In genomic region chr18:59696311-59697235, GRCh38 we compare ENCODE assay signal across 8 cellular contexts. TPM values are rescaled to one million over a fixed set of nuclear protein-coding genes. Genes with fewer than 3 reads are reported as not detected.
DNase-seq lines count a peak whose midpoint lies in the region; ATAC-seq and TF ChIP-seq lines count a peak whose summit lies in the region.

No MANE protein-coding gene starts in this region.

- H3K9me3 ChIP-seq in Caco-2 = no peaks in the 10 kb centered on the region
- no peaks in the 10 kb centered on the region for H3K9me3 ChIP-seq in H9 (ENCODE audit: control insufficient read depth, low read depth, low read length)
- no peaks in the 10 kb centered on the region for H3K9me3 ChIP-seq in heart left ventricle
- no peaks in the 10 kb centered on the region for H3K9me3 ChIP-seq in gastrocnemius medialis

- no peak overlapping the region for H2BK5ac ChIP-seq in H9 (ENCODE audit: insufficient read length, low read length)

- H3K23ac ChIP-seq in H9 (ENCODE audit: insufficient read length, low read depth, low read length) = peak overlapping the region; percentile 36

- no peaks in the 10 kb centered on the region for H3K79me1 ChIP-seq in H9 (ENCODE audit: insufficient read depth, low read depth, low read length, poor library complexity, severe bottlenecking)

- TF ChIP-seq CTCF in Caco-2 (IDR thresholded peaks at IDR 0.05; ENCODE audit: insufficient read depth in 1 of 2, low read depth in 1 of 2, low read length in 1 of 2, severe bottlenecking in 1 of 2, unreplicated experiment in 1 of 2) (no peak), H9 (conservative IDR thresholded peaks at IDR 0.05) (no peak), heart left ventricle (IDR thresholded peaks at IDR 0.05) (no peak), gastrocnemius medialis (IDR thresholded peaks at IDR 0.05 in 4 of 5, conservative IDR thresholded peaks at IDR 0.05 in 1 of 5) (no peak), natural killer cell (IDR thresholded peaks at IDR 0.05) (no peak)

- peak overlapping the region; percentile 39 for H3K14ac ChIP-seq in H9 (ENCODE audit: insufficient read depth, low read length)

- H3K4me1 Mint-ChIP-seq in Caco-2 (ENCODE audit: low read depth, unreplicated experiment) (peaks cover 7% of the 10 kb centered on the region), H9 (peaks cover 43% of the 10 kb centered on the region in 2 experiments), natural killer cell (no peaks in the 10 kb centered on the region)
- H3K4me1 Mint-ChIP-seq in T-helper 2 cell treated with Interferon-gamma antibody and Interleukin-4, amounts not matched to agents 5 μg/mL and 100 μg/mL, for 36 hours (ENCODE audit: low read depth) = peaks cover 3% of the 10 kb centered on the region

- H2BK20ac ChIP-seq in H9 (ENCODE audit: low read depth, low read length, poor library complexity, severe bottlenecking) = no peak overlapping the region

- no peaks in the 10 kb centered on the region for H3K79me2 ChIP-seq in H9 (ENCODE audit: insufficient read depth, low read length)

- H3K27ac Mint-ChIP-seq in Caco-2 (ENCODE audit: unreplicated experiment) (no peak overlapping the region), H9 (no peak overlapping the region), natural killer cell (no peak overlapping the region)
- H3K27ac Mint-ChIP-seq in T-helper 2 cell treated with Interferon-gamma antibody and Interleukin-4, amounts not matched to agents 5 μg/mL and 100 μg/mL, for 36 hours = no peak overlapping the region

- H3K4ac ChIP-seq in H9 (ENCODE audit: low read depth, low read length) = no peak overlapping the region

- no peaks in the 10 kb centered on the region for H4K20me1 ChIP-seq in H9 (ENCODE audit: control insufficient read depth, insufficient read depth, insufficient read length)

- TF ChIP-seq POLR2A in heart left ventricle (IDR thresholded peaks at IDR 0.05) = no peak
- TF ChIP-seq POLR2A in gastrocnemius medialis (IDR thresholded peaks at IDR 0.05) = no peak

- BruUV-seq in Caco-2 (replicated peaks; lab: Mats Ljungman, UMichigan) = no TSS peak

- H3K36me3 Mint-ChIP-seq in Caco-2 (ENCODE audit: insufficient read depth, unreplicated experiment) (no peaks in the 10 kb centered on the region), H9 (ENCODE audit: insufficient read depth in 1 of 3, low read depth in 3 of 3) (no peaks in the 10 kb centered on the region; a peak in 2 of 7 replicates), natural killer cell (no peaks in the 10 kb centered on the region)
- no peaks in the 10 kb centered on the region for H3K36me3 Mint-ChIP-seq in T-helper 2 cell treated with Interferon-gamma antibody and Interleukin-4, amounts not matched to agents 5 μg/mL and 100 μg/mL, for 36 hours (ENCODE audit: low read depth)

- H3K4me3 Mint-ChIP-seq in Caco-2 (ENCODE audit: unreplicated experiment) = peak overlapping the region; percentile 60
- peak overlapping the region; percentile 66 to 81 for H3K4me3 Mint-ChIP-seq in H9
- H3K4me3 Mint-ChIP-seq in T-helper 2 cell treated with Interferon-gamma antibody and Interleukin-4, amounts not matched to agents 5 μg/mL and 100 μg/mL, for 36 hours = peak overlapping the region; percentile 44
- H3K4me3 Mint-ChIP-seq in natural killer cell = no peak overlapping the region

- no peak overlapping the region for H2BK12ac ChIP-seq in H9 (ENCODE audit: insufficient read length, low read depth, low read length)

- peak overlapping the region; percentile 28 for H3K9ac ChIP-seq in H9 (ENCODE audit: extremely low read depth, insufficient read length, low read length)

- H3K9me3 Mint-ChIP-seq in Caco-2 (ENCODE audit: unreplicated experiment) = no peaks in the 10 kb centered on the region
- no peaks in the 10 kb centered on the region; a peak in 1 of 5 replicates for H3K9me3 Mint-ChIP-seq in H9
- H3K9me3 Mint-ChIP-seq in T-helper 2 cell treated with Interferon-gamma antibody and Interleukin-4, amounts not matched to agents 5 μg/mL and 100 μg/mL, for 36 hours = no peaks in the 10 kb centered on the region
- no peaks in the 10 kb centered on the region for H3K9me3 Mint-ChIP-seq in natural killer cell

- H2AFZ ChIP-seq in H9 (ENCODE audit: low read length) = no peak overlapping the region

- H3K4me1 ChIP-seq in Caco-2 = no peaks in the 10 kb centered on the region
- peaks cover 11% of the 10 kb centered on the region; the same call in 1 of the 2 replicates for H3K4me1 ChIP-seq in H9 (ENCODE audit: insufficient read depth, low read length)
- peaks cover 0 to 18% (median 10%) of the 10 kb centered on the region in 12 donors for H3K4me1 ChIP-seq in heart left ventricle
- peaks cover 0 to 3% of the 10 kb centered on the region in 2 donors for H3K4me1 ChIP-seq in gastrocnemius medialis

- no peak overlapping the region for H3K4me3 ChIP-seq in Caco-2 (ENCODE audit: low read depth, low read length)
- peak overlapping the region; percentile 12 to 63 (median 52) for H3K4me3 ChIP-seq in heart left ventricle
- H3K4me3 ChIP-seq in gastrocnemius medialis = peak overlapping the region; percentile 33 to 47 (median 40)

- no peak overlapping the region for H2BK15ac ChIP-seq in H9 (ENCODE audit: low read depth, low read length)

- DNase-seq in Caco-2 (no peak), H9 (peak; percentile 74), heart left ventricle (peak in 1 of 5 donors; percentile 38), gastrocnemius medialis (no peak), natural killer cell (no peak), epidermal melanocyte (ENCODE audit: insufficient read length, low spot score) (no peak), activated gamma-delta T cell (lab: John Stamatoyannopoulos, UW) (no peak)
- DNase-seq in T-helper 2 cell treated with Interferon-gamma antibody and Interleukin-4, amounts not matched to agents 5 μg/mL and 100 μg/mL, for 36 hours (ENCODE audit: low spot score) = peak; percentile 11

- CTCF ChIA-PET in Caco-2 (lab: Charles Lee) = interaction anchor here (1.5 kb wide), 1 partner anchor 127 kb away, joined by 5 read pairs; no protein-coding TSS in a partner anchor

- POLR2A ChIA-PET in Caco-2 (lab: Charles Lee) = no interaction called here

- H3K36me3 ChIP-seq in Caco-2 (ENCODE audit: control insufficient read depth, insufficient read depth, low read length) (no peaks in the 10 kb centered on the region), heart left ventricle (no peaks in the 10 kb centered on the region), gastrocnemius medialis (no peaks in the 10 kb centered on the region)

- H3K56ac ChIP-seq in H9 (ENCODE audit: insufficient read length, low read depth, low read length) = no peak overlapping the region

- H3K23me2 ChIP-seq in H9 (ENCODE audit: insufficient read length, low read depth, low read length, poor library complexity, severe bottlenecking) = peaks cover 18% of the 10 kb centered on the region

- no CpG with 5 or more reads among the region's 79 CpGs for WGBS in H9 (ENCODE audit: extremely low coverage, insufficient read length, low lambda C conversion rate)
- WGBS in heart left ventricle, 4 donors = 1 to 4% (median 2%) methylated on average over 26 to 79 of the region's 79 CpGs

- no peak overlapping the region for H4K8ac ChIP-seq in H9 (replicated peaks; ENCODE audit: insufficient read length, low read depth, low read length)

- no peak overlapping the region for H3K27ac ChIP-seq in H9 (ENCODE audit: insufficient read length, low read depth, low read length)
- peak overlapping the region in 1 of 12 donors; percentile 86 for H3K27ac ChIP-seq in heart left ventricle
- H3K27ac ChIP-seq in gastrocnemius medialis = no peak overlapping the region

- H3K27me3 Mint-ChIP-seq in Caco-2 (ENCODE audit: insufficient read depth, unreplicated experiment) (peaks cover 11% of the 10 kb centered on the region), H9 (ENCODE audit: low read depth) (peaks cover 84% of the 10 kb centered on the region), natural killer cell (ENCODE audit: low read depth in 2 of 2) (peaks cover 28 to 51% of the 10 kb centered on the region in 2 donors)
- peaks cover 66% of the 10 kb centered on the region for H3K27me3 Mint-ChIP-seq in T-helper 2 cell treated with Interferon-gamma antibody and Interleukin-4, amounts not matched to agents 5 μg/mL and 100 μg/mL, for 36 hours (ENCODE audit: low read depth)

- H3K27me3 ChIP-seq in Caco-2 (replicated peaks; ENCODE audit: control insufficient read depth, insufficient read depth, low read length) = no peaks in the 10 kb centered on the region
- peaks cover 25% of the 10 kb centered on the region for H3K27me3 ChIP-seq in H9 (ENCODE audit: insufficient read depth, low read length)
- peaks cover 0 to 65% (median 19%) of the 10 kb centered on the region in 9 donors for H3K27me3 ChIP-seq in heart left ventricle
- H3K27me3 ChIP-seq in gastrocnemius medialis = peaks cover 28 to 35% (median 30%) of the 10 kb centered on the region in 3 donors

- peak overlapping the region; percentile 28 for H3K18ac ChIP-seq in H9 (ENCODE audit: insufficient read length, low read depth, low read length)

- no peak overlapping the region for H2BK120ac ChIP-seq in H9 (ENCODE audit: low read depth, low read length, poor library complexity, severe bottlenecking)

- peak overlapping the region; percentile 64 for H3K4me2 ChIP-seq in H9 (ENCODE audit: insufficient read depth, insufficient read length, low read length)

- no peak overlapping the region for H4K91ac ChIP-seq in H9 (ENCODE audit: insufficient read length, low read depth, low read length)

- H2AK5ac ChIP-seq in H9 (ENCODE audit: insufficient read length, low read length) = no peak overlapping the region

- ATAC-seq in heart left ventricle (peak; percentile 26 to 51 (median 46)), gastrocnemius medialis (peak in 1 of 2 donors; percentile 30), natural killer cell (no peak)

- no peak overlapping the region for H3T11ph ChIP-seq in H9 (ENCODE audit: low read length)

- no peak overlapping the region for H4K5ac ChIP-seq in H9 (ENCODE audit: insufficient read length, low read depth, low read length)

- in situ Hi-C loops in gastrocnemius medialis (cut with MboI; ENCODE audit: low sequenced_read_pairs in 4 of 4) = loop anchor here in 1 of 4 donors (25.0 kb wide), 1 partner anchor 91 kb away; no protein-coding TSS in a partner anchor

- intact Hi-C loops in Caco-2 (cut with micrococcal nuclease; ENCODE audit: unreplicated experiment) (no loop called here), heart left ventricle (cut with DNase I) (loop anchor here in 8 of 10 donors (5.0 to 10.0 kb wide), 9 partner anchors 64 to 242 kb away; no protein-coding TSS in a partner anchor), gastrocnemius medialis (cut with DNase I; ENCODE audit: low total_unique reads) (no loop called here), natural killer cell (cut with micrococcal nuclease) (no loop called here)

RNA-seq across cellular contexts. Expression of gene CCBE1, which starts 0.7 kb away (rescaled TPM):
- 0.09 and 0.44 TPM in 2 replicates for total RNA-seq in Caco-2 (2022)
- total RNA-seq in H9 (2021) = 0.39 and 0.46 TPM in 2 replicates
- 1 to 10 TPM in 3 of 9 donors, under 1 TPM in 6; 0.20 to 6.3 (median 0.74) TPM for total RNA-seq in heart left ventricle
- under 1 TPM; 0.15 to 1.00 TPM for polyA plus RNA-seq in heart left ventricle
- total RNA-seq in gastrocnemius medialis = 1 to 10 TPM in 2 of 4 donors, under 1 TPM in 2; 0.44 to 2.7 (median 1.3) TPM
- total RNA-seq in natural killer cell = under 1 TPM in 1 of 3 donors, not detected in 2; 0.05 TPM

Comparison
In these comparisons a context has a peak if more than half of its experiments do, and no peak if none do; other contexts are left out.
1. DNase-seq: peak in H9 (single experiment) and T-helper 2 cell treated with Interferon-gamma antibody and Interleukin-4, amounts not matched to agents 5 μg/mL and 100 μg/mL, for 36 hours (single experiment); none in Caco-2 (0 of 2), gastrocnemius medialis (0 of 2), natural killer cell (single experiment), epidermal melanocyte (single experiment) and activated gamma-delta T cell (single experiment).
2. ATAC-seq: peak in heart left ventricle (4 of 4); none in natural killer cell (0 of 3).
3. intact Hi-C loops: an anchor here in heart left ventricle (5.0 to 10.0 kb wide); none called in Caco-2, gastrocnemius medialis and natural killer cell.